Comparison of ENCODE assay signal across 9 cellular contexts in genomic region chr4:9765091-9765490, GRCh38. TPM values are rescaled to one million over a fixed set of nuclear protein-coding genes. Genes with fewer than 3 reads are reported as not detected.
DNase-seq lines count a peak whose midpoint lies in the region; ATAC-seq and TF ChIP-seq lines count a peak whose summit lies in the region.
"Had no signal": no experiment of that assay in that cellular context is flagged by ENCODE, and none has a peak within 500 bp of the region (broad histone marks: within the 10 kb centered on the region; RNA-seq: fewer than 3 reads in every experiment).

No MANE protein-coding gene starts in this region.

- DNase-seq in NCI-H524 (lab: John Stamatoyannopoulos, UW), result peak; percentile 9 to 30
- DNase-seq in NCI-H524 treated with DMSO at 0.1 percent for 48 hours (lab: John Stamatoyannopoulos, UW), result no peak
- DNase-seq in LNCaP clone FGC (ENCODE audit: low read depth), result peak; percentile 7
- peak; percentile 57 for DNase-seq in ecto neural progenitor cell (ENCODE audit: low spot score)
- DNase-seq in pons (ENCODE audit: low spot score), result peak; percentile 34
- DNase-seq in posterior vena cava (ENCODE audit: low spot score), result no peak

- intact Hi-C loops in posterior vena cava (cut with DNase I), result loop anchor here (2.0 to 10.0 kb wide), 3 partner anchors 250 to 300 kb away; no protein-coding TSS in a partner anchor

- peak; percentile 65 for TF ChIP-seq CTCF in LNCaP clone FGC (IDR thresholded peaks at IDR 0.05; ENCODE audit: control insufficient read depth, extremely low read depth, insufficient read depth)

- no peak overlapping the region for H3K4me3 ChIP-seq in LNCaP clone FGC (ENCODE audit: low read depth, low read length)
- H3K4me3 ChIP-seq: BLaER1 treated with 17β-estradiol and CSF1 and Interleukin-3, amounts not matched to agents 10 nM and 100 nM had no signal

- ATAC-seq in HG02852 (IDR thresholded peaks at IDR 0.05; ENCODE audit: unreplicated experiment) (no peak), HG03520 (IDR thresholded peaks at IDR 0.05; ENCODE audit: unreplicated experiment) (no peak)

RNA-seq across cellular contexts. Expression of gene DRD5, which starts 16.3 kb away (rescaled TPM):
- not detected for total RNA-seq in posterior vena cava

Comparison
In these comparisons a context has a peak if more than half of its experiments do, and no peak if none do; other contexts are left out.
1. DNase-seq: peak in NCI-H524 (2 of 2), LNCaP clone FGC (single experiment), ecto neural progenitor cell (single experiment) and pons (single experiment); none in NCI-H524 treated with DMSO at 0.1 percent for 48 hours (single experiment) and posterior vena cava (single experiment).